In the genomic region with DNA sequence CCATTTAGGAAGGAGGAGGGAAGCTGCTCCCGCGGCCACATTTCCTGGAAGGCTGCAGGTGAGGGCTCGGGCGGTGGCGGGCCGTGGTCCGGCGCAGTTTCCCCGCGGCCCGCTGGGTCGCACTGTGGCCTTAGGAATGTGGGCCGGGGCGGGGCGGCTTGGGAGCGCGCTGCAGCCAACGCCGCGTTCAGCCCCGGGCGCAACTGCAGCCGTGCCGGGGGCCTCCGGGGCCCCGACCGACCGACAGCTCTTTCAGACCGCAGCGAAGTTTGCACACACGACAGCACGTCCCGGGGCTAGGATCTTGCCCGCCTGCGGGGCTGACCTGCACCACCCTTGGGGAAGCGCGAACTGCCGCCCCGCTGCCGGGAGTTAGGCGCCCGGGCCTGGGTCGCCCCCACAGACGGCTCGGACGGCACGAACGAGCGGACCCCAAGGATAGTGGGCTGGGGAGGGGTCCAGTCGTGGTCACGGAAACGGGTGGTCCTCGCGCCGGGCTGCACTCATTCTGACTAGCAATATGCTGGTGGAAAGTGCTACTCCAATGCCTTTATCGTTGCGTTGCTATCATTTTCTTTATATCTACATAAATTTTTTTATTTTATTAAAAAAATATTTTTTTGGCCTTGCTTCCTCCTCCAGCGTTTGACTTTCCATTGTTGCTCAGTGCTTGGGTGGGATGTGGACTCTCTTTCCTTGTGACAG, we compare ENCODE assay signal across 1 cellular context.
TF ChIP-seq lines count a peak whose summit lies in the region.

No MANE protein-coding gene starts in this region.

TF ChIP-seq in WTC11, 78 proteins besides CTCF, POLR2A, EP300 and RAD21 (continued from another document):
- TF ChIP-seq, protein P1, sequence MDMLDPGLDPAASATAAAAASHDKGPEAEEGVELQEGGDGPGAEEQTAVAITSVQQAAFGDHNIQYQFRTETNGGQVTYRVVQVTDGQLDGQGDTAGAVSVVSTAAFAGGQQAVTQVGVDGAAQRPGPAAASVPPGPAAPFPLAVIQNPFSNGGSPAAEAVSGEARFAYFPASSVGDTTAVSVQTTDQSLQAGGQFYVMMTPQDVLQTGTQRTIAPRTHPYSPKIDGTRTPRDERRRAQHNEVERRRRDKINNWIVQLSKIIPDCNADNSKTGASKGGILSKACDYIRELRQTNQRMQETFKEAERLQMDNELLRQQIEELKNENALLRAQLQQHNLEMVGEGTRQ (CRISPR knock-in tag; IDR thresholded peaks at IDR 0.05): peak; percentile 48
- TF ChIP-seq CBFB (CRISPR knock-in tag; IDR thresholded peaks at IDR 0.05; ENCODE audit: low read depth) (peak; percentile 92; the same call in 1 of the 2 replicates), ELF4 (CRISPR knock-in tag; IDR thresholded peaks at IDR 0.05; ENCODE audit: low read depth) (no peak)
- TF ChIP-seq, protein P2, sequence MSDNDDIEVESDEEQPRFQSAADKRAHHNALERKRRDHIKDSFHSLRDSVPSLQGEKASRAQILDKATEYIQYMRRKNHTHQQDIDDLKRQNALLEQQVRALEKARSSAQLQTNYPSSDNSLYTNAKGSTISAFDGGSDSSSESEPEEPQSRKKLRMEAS (CRISPR knock-in tag; IDR thresholded peaks at IDR 0.05): peak; percentile 53
